ENCODE assay signal across 1 cellular context in genomic region chr21:37511848-37512247, GRCh38.
TF ChIP-seq lines count a peak whose summit lies in the region.

No MANE protein-coding gene starts in this region.

TF ChIP-seq in H1, 55 proteins besides CTCF, POLR2A, EP300 and RAD21 (continued from another document):
- no peak for TF ChIP-seq HDAC2 (IDR thresholded peaks at IDR 0.05; ENCODE audit: borderline replicate concordance in 1 of 2, low read depth in 2 of 2, low read length in 2 of 2)
- no peak for TF ChIP-seq CEBPB (IDR thresholded peaks at IDR 0.05; ENCODE audit: low read depth, low read length)
- TF ChIP-seq RBBP5 (IDR thresholded peaks at IDR 0.05; ENCODE audit: borderline replicate concordance, low read depth, low read length), result no peak
- TF ChIP-seq MAX (IDR thresholded peaks at IDR 0.05), result no peak
- no peak for TF ChIP-seq GABPA (IDR thresholded peaks at IDR 0.05; ENCODE audit: borderline replicate concordance, insufficient read depth, low read length)
